ENCODE assay signal across 20 cellular contexts in the genomic region with DNA sequence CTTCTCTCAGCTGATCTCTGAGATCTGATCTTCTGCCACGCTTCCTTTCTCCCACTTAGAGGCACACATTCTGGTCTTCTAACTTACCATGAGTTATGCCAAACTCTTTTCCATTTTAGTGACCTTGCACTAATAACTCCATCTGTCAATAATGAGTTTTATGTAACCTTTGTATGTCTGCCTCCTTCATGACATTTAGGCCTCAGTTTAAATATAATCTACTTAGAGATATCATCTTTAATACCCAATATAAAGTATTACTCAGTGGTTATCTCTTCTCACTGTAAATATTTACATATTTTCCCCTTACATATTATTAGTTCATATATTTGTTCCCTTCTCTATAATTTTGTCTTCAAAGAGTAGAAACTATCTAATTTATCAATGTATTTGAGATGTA.
"Had no signal": no experiment of that assay in that cellular context is flagged by ENCODE, and none has a peak within 500 bp of the region (broad histone marks: within the 10 kb centered on the region; RNA-seq: fewer than 3 reads in every experiment).

No MANE protein-coding gene starts in this region.

- H3K79me2 ChIP-seq: hepatocyte had no signal

- ATAC-seq: foreskin keratinocyte; gastroesophageal sphincter; heart left ventricle; left cardiac atrium; left lung; left ventricle myocardium superior; lower lobe of right lung; mucosa of descending colon; naive thymus-derived CD8-positive, alpha-beta T cell had no signal

- H3K4me3 ChIP-seq: coronary artery, dorsolateral prefrontal cortex, esophagus muscularis mucosa, gastroesophageal sphincter, heart left ventricle, hepatocyte, left lung, lower lobe of right lung, mucosa of descending colon had no signal

- DNase-seq: dermis blood vessel endothelial cell; dorsolateral prefrontal cortex; effector CD4-positive, alpha-beta T cell; effector memory CD4-positive, alpha-beta T cell; foreskin keratinocyte; heart left ventricle; hypothalamus; left cardiac atrium; left lung; left ventricle myocardium superior; lower lobe of right lung; mesenchymal stem cell; mucosa of descending colon; naive B cell; naive thymus-derived CD8-positive, alpha-beta T cell had no signal

- H2AFZ ChIP-seq: hepatocyte had no signal

- H3K4me3 Mint-ChIP-seq: mesothelial cell of epicardium; naive B cell; naive thymus-derived CD8-positive, alpha-beta T cell had no signal

- H3K27ac Mint-ChIP-seq: mesothelial cell of epicardium; naive B cell; naive thymus-derived CD8-positive, alpha-beta T cell had no signal

- H3K4me1 Mint-ChIP-seq: naive B cell; naive thymus-derived CD8-positive, alpha-beta T cell had no signal

- H3K4me1 ChIP-seq: esophagus muscularis mucosa, foreskin keratinocyte, gastroesophageal sphincter, heart left ventricle, left lung, lower lobe of right lung had no signal

- H3K9me3 Mint-ChIP-seq: mesothelial cell of epicardium had no signal

- H3K27me3 Mint-ChIP-seq: naive B cell; naive thymus-derived CD8-positive, alpha-beta T cell had no signal

- H3K36me3 ChIP-seq: esophagus muscularis mucosa, gastroesophageal sphincter, heart left ventricle, left lung, lower lobe of right lung had no signal

- H3K27ac ChIP-seq: coronary artery, dorsolateral prefrontal cortex, esophagus muscularis mucosa, foreskin keratinocyte, gastroesophageal sphincter, heart left ventricle, hepatocyte, left lung, lower lobe of right lung had no signal

- H3K27me3 ChIP-seq: dorsolateral prefrontal cortex, esophagus muscularis mucosa, foreskin keratinocyte, gastroesophageal sphincter, heart left ventricle, hepatocyte, left lung had no signal

- H3K9me3 ChIP-seq: esophagus muscularis mucosa, gastroesophageal sphincter, heart left ventricle, left lung, lower lobe of right lung had no signal

- H3K36me3 Mint-ChIP-seq: mesothelial cell of epicardium; naive B cell; naive thymus-derived CD8-positive, alpha-beta T cell had no signal

- H3K4me2 ChIP-seq: hepatocyte had no signal
